In the genomic region with DNA sequence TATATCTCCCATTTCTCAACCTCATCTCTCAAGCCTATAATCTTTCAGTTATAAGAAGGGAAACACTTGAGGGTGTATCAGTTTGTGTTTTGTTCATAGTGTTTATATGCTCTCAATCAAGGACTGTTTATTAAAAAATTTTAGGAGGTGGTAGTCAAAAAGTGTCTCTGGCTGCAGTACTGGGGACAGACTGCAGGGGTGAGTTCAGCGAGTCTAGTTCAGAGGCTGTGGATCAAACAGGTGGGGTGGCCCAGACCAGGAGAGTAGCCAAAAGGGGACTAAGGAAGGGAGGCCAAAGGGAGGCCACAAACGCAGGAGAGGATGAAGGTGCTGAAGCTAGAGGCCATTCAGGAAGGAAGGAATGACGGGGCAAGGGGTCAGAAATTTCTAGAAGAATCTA, we compare ENCODE assay signal across 1 cellular context.
TF ChIP-seq lines count a peak whose summit lies in the region.

No MANE protein-coding gene starts in this region.

TF ChIP-seq in WTC11, 78 proteins besides CTCF, POLR2A, EP300 and RAD21 (continued from another document):
- TF ChIP-seq, protein P1, sequence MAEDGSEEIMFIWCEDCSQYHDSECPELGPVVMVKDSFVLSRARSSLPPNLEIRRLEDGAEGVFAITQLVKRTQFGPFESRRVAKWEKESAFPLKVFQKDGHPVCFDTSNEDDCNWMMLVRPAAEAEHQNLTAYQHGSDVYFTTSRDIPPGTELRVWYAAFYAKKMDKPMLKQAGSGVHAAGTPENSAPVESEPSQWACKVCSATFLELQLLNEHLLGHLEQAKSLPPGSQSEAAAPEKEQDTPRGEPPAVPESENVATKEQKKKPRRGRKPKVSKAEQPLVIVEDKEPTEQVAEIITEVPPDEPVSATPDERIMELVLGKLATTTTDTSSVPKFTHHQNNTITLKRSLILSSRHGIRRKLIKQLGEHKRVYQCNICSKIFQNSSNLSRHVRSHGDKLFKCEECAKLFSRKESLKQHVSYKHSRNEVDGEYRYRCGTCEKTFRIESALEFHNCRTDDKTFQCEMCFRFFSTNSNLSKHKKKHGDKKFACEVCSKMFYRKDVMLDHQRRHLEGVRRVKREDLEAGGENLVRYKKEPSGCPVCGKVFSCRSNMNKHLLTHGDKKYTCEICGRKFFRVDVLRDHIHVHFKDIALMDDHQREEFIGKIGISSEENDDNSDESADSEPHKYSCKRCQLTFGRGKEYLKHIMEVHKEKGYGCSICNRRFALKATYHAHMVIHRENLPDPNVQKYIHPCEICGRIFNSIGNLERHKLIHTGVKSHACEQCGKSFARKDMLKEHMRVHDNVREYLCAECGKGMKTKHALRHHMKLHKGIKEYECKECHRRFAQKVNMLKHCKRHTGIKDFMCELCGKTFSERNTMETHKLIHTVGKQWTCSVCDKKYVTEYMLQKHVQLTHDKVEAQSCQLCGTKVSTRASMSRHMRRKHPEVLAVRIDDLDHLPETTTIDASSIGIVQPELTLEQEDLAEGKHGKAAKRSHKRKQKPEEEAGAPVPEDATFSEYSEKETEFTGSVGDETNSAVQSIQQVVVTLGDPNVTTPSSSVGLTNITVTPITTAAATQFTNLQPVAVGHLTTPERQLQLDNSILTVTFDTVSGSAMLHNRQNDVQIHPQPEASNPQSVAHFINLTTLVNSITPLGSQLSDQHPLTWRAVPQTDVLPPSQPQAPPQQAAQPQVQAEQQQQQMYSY (CRISPR knock-in tag; IDR thresholded peaks at IDR 0.05): no peak
